Comparison of ENCODE assay signal across 15 cellular contexts in the genomic region with DNA sequence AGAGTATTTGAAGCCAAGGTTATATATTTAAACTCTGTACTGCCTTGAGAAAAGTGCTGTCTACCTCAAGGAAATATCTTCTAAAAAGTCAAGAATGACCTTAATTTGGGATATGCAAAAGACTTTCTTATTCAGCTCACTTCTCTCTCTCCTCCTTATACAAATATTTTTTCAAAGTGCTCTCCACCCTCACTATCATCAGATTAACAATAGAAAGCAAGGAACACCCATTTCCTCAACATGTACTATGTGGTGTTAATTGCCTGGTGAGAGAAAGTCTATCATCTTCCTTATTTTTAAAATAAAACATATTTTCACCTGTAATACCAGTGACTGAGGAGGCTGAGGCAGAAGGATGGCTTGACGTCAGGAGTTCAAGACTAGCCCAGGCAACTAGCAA.
"Had no signal": no experiment of that assay in that cellular context is flagged by ENCODE, and none has a peak within 500 bp of the region (broad histone marks: within the 10 kb centered on the region; RNA-seq: fewer than 3 reads in every experiment).

No MANE protein-coding gene starts in this region.

- H3K9me3 Mint-ChIP-seq: dendritic cell treated with granulocyte-macrophage colony-stimulating factor and Interleukin-4, amounts not matched to agents 40 ng/mL and 50 ng/mL, for 4 days; mesothelial cell of epicardium; neural crest cell had no signal

- H3K4me3 ChIP-seq: heart left ventricle, lung had no signal

- H3K4me3 Mint-ChIP-seq: dendritic cell treated with granulocyte-macrophage colony-stimulating factor and Interleukin-4, amounts not matched to agents 40 ng/mL and 50 ng/mL, for 4 days; mesothelial cell of epicardium; neural crest cell had no signal

- H3K36me3 ChIP-seq: heart left ventricle had no signal

- H3K9me3 ChIP-seq: heart left ventricle had no signal

- H3K27me3 ChIP-seq: heart left ventricle had no signal

- ATAC-seq: heart left ventricle, sciatic nerve had no signal

- H3K4me1 Mint-ChIP-seq: mesothelial cell of epicardium, neural crest cell had no signal

- DNase-seq: activated CD4-positive, alpha-beta T cell treated with anti-CD3 and anti-CD28 coated beads for 1 hour; activated gamma-delta T cell; activated T-cell treated with anti-CD3 and anti-CD28 coated beads, Interleukin-2, amount 50 U/mL, for 1 hour; effector memory CD4-positive, alpha-beta T cell; foreskin melanocyte; heart left ventricle; T-helper 9 cell had no signal

- H3K27ac Mint-ChIP-seq: dendritic cell treated with granulocyte-macrophage colony-stimulating factor and Interleukin-4, amounts not matched to agents 40 ng/mL and 50 ng/mL, for 4 days; mesothelial cell of epicardium had no signal

- H3K36me3 Mint-ChIP-seq: mesothelial cell of epicardium had no signal

- H3K27me3 Mint-ChIP-seq: dendritic cell treated with granulocyte-macrophage colony-stimulating factor and Interleukin-4, amounts not matched to agents 40 ng/mL and 50 ng/mL, for 4 days had no signal

- H3K27ac ChIP-seq: heart left ventricle, VCaP had no signal

- FAIRE-seq: astrocyte, bronchial epithelial cell had no signal
